ENCODE assay signal across 1 cellular context in genomic region chr10:24871006-24871405, GRCh38.
TF ChIP-seq lines count a peak whose summit lies in the region.

No MANE protein-coding gene starts in this region.

TF ChIP-seq in IMR-90, 13 proteins besides CTCF, POLR2A, EP300 and RAD21 (continued from another document):
- TF ChIP-seq, protein P1, sequence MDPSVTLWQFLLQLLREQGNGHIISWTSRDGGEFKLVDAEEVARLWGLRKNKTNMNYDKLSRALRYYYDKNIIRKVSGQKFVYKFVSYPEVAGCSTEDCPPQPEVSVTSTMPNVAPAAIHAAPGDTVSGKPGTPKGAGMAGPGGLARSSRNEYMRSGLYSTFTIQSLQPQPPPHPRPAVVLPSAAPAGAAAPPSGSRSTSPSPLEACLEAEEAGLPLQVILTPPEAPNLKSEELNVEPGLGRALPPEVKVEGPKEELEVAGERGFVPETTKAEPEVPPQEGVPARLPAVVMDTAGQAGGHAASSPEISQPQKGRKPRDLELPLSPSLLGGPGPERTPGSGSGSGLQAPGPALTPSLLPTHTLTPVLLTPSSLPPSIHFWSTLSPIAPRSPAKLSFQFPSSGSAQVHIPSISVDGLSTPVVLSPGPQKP (IDR thresholded peaks at IDR 0.05; ENCODE audit: borderline replicate concordance, low read depth, low read length): no peak
- TF ChIP-seq MAZ (IDR thresholded peaks at IDR 0.05; ENCODE audit: borderline replicate concordance, low read depth, low read length) (no peak), MAFK (IDR thresholded peaks at IDR 0.05; ENCODE audit: low read depth, low read length) (no peak), BHLHE40 (IDR thresholded peaks at IDR 0.05; ENCODE audit: low read depth, low read length) (no peak), SMC3 (IDR thresholded peaks at IDR 0.05; ENCODE audit: low read depth, low read length) (no peak), NFE2L2 (IDR thresholded peaks at IDR 0.05; ENCODE audit: low read depth, low read length) (no peak), RFX5 (IDR thresholded peaks at IDR 0.05; ENCODE audit: low read depth, low read length) (no peak), RCOR1 (IDR thresholded peaks at IDR 0.05; ENCODE audit: insufficient replicate concordance, low read length) (no peak), FOS (IDR thresholded peaks at IDR 0.05; ENCODE audit: low read depth, low read length) (no peak), MXI1 (IDR thresholded peaks at IDR 0.05; ENCODE audit: borderline replicate concordance, low read depth, low read length) (no peak), CEBPB (IDR thresholded peaks at IDR 0.05; ENCODE audit: low read depth, low read length) (no peak)
